ENCODE assay signal across 1 cellular context in the genomic region with DNA sequence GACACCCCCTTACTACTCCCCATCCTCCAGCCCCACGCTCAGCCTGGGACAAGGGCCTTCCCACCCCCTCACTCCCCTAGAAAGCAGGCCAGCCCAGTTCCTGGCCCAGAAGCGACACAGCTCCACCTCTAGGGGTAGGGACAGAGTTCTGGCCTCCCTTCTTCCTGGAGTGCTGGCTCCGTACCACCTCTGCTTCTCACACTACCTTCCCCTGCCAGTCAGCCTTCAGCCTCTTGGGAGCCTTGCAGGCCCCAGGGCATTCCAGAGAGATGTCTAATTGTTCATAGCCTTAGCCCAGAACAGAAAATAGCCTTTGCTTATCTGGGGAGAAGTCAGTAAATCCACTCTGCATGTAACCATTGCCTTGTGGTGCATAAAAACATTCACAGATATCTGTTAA.
TF ChIP-seq lines count a peak whose summit lies in the region.

No MANE protein-coding gene starts in this region.

TF ChIP-seq in A549, 52 proteins besides CTCF, POLR2A, EP300 and RAD21 (continued from another document):
- TF ChIP-seq, protein P1, sequence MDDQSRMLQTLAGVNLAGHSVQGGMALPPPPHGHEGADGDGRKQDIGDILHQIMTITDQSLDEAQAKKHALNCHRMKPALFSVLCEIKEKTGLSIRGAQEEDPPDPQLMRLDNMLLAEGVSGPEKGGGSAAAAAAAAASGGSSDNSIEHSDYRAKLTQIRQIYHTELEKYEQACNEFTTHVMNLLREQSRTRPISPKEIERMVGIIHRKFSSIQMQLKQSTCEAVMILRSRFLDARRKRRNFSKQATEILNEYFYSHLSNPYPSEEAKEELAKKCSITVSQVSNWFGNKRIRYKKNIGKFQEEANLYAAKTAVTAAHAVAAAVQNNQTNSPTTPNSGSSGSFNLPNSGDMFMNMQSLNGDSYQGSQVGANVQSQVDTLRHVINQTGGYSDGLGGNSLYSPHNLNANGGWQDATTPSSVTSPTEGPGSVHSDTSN (IDR thresholded peaks at IDR 0.05), result no peak
- TF ChIP-seq RNF2 (IDR thresholded peaks at IDR 0.05; ENCODE audit: borderline replicate concordance, low read depth) (no peak), SMC3 (IDR thresholded peaks at IDR 0.05) (no peak)
